ENCODE assay signal across 10 cellular contexts in genomic region chr12:6627598-6627997, GRCh38. TPM values are rescaled to one million over a fixed set of nuclear protein-coding genes. Genes with fewer than 3 reads are reported as not detected.
DNase-seq lines count a peak whose midpoint lies in the region; ATAC-seq and TF ChIP-seq lines count a peak whose summit lies in the region.
"Had no signal": no experiment of that assay in that cellular context is flagged by ENCODE, and none has a peak within 500 bp of the region (broad histone marks: within the 10 kb centered on the region; RNA-seq: fewer than 3 reads in every experiment).

No MANE protein-coding gene starts in this region.

- no peak for TF ChIP-seq CTCF in GM12865 (IDR thresholded peaks at IDR 0.05; ENCODE audit: insufficient read depth, low read depth, low read length, missing control alignments)

- H3K4me3 ChIP-seq in GM12865 (ENCODE audit: low read depth, low read length): peak overlapping the region; percentile 50
- H3K4me3 ChIP-seq: ovary had no signal

- DNase-seq in GM12865 (ENCODE audit: low read depth): peak; percentile 75
- DNase-seq in MV-4-11 (lab: John Stamatoyannopoulos, UW): peak; percentile 20
- DNase-seq in activated CD4-positive, alpha-beta memory T cell treated with anti-CD3 and anti-CD28 coated beads for 36 hours: peak; percentile 60
- peak in 9 of 10 donors; percentile 43 to 72 (median 65) for DNase-seq in naive thymus-derived CD8-positive, alpha-beta T cell
- DNase-seq in SIG-M5 treated with dmso at 0.1 percent for 504 hours (lab: John Stamatoyannopoulos, UW; ENCODE audit: unreplicated experiment): no peak
- no peak for DNase-seq in islet precursor cell
- no peak for DNase-seq in KG1 (lab: John Stamatoyannopoulos, UW)
- DNase-seq: NCI-H1105 treated with DMSO at 0.1 percent for 48 hours, ovary, SIG-M5 had no signal

- CTCF ChIA-PET in activated CD4-positive, alpha-beta memory T cell treated with anti-CD3 and anti-CD28 coated beads for 36 hours (lab: Charles Lee): interaction anchor here (0.6 to 1.2 kb wide), 3 partner anchors 8 to 57 kb away, joined by 3 to 5 read pairs (median 3); no protein-coding TSS in a partner anchor

- peak; percentile 75 to 81 for ATAC-seq in naive thymus-derived CD8-positive, alpha-beta T cell

- peak overlapping the region; percentile 82 for H3K27ac Mint-ChIP-seq in activated CD4-positive, alpha-beta memory T cell treated with anti-CD3 and anti-CD28 coated beads for 36 hours
- peak overlapping the region; percentile 84 to 97 (median 90) for H3K27ac Mint-ChIP-seq in naive thymus-derived CD8-positive, alpha-beta T cell

- H3K4me3 Mint-ChIP-seq in activated CD4-positive, alpha-beta memory T cell treated with anti-CD3 and anti-CD28 coated beads for 36 hours: peak overlapping the region; percentile 78
- peak overlapping the region; percentile 70 to 92 (median 88) for H3K4me3 Mint-ChIP-seq in naive thymus-derived CD8-positive, alpha-beta T cell

- H3K27me3 Mint-ChIP-seq in activated CD4-positive, alpha-beta memory T cell treated with anti-CD3 and anti-CD28 coated beads for 36 hours: no peaks in the 10 kb centered on the region
- H3K27me3 Mint-ChIP-seq in naive thymus-derived CD8-positive, alpha-beta T cell: no peaks in the 10 kb centered on the region

- H3K36me3 Mint-ChIP-seq in activated CD4-positive, alpha-beta memory T cell treated with anti-CD3 and anti-CD28 coated beads for 36 hours: no peaks in the 10 kb centered on the region
- peaks cover 0 to 20% (median 2%) of the 10 kb centered on the region in 3 donors for H3K36me3 Mint-ChIP-seq in naive thymus-derived CD8-positive, alpha-beta T cell

- POLR2A ChIA-PET in activated CD4-positive, alpha-beta memory T cell treated with anti-CD3 and anti-CD28 coated beads for 36 hours (lab: Charles Lee): no interaction called here
- POLR2A ChIA-PET in naive thymus-derived CD8-positive, alpha-beta T cell (lab: Charles Lee): interaction anchor here (0.6 to 2.5 kb wide), 16 partner anchors 8 to 304 kb away, joined by 3 to 19 read pairs (median 4); partner anchors contain the start of genes COPS7A, LPAR5 and ZNF384

- intact Hi-C loops in activated CD4-positive, alpha-beta memory T cell treated with anti-CD3 and anti-CD28 coated beads for 36 hours (cut with micrococcal nuclease): loop anchor here (2.0 kb wide), 1 partner anchor 19 kb away; no protein-coding TSS in a partner anchor

- H3K4me1 Mint-ChIP-seq in activated CD4-positive, alpha-beta memory T cell treated with anti-CD3 and anti-CD28 coated beads for 36 hours (ENCODE audit: low read depth): peaks cover 41% of the 10 kb centered on the region
- peaks cover 31 to 65% (median 55%) of the 10 kb centered on the region in 4 donors for H3K4me1 Mint-ChIP-seq in naive thymus-derived CD8-positive, alpha-beta T cell

- H3K9me3 Mint-ChIP-seq in activated CD4-positive, alpha-beta memory T cell treated with anti-CD3 and anti-CD28 coated beads for 36 hours: no peaks in the 10 kb centered on the region
- no peaks in the 10 kb centered on the region for H3K9me3 Mint-ChIP-seq in naive thymus-derived CD8-positive, alpha-beta T cell

RNA-seq across cellular contexts. Expression of gene LPAR5, which starts 8.2 kb away (rescaled TPM):
- 1 to 10 TPM; 4.7 to 4.8 TPM for total RNA-seq in activated CD4-positive, alpha-beta memory T cell treated with anti-CD3 and anti-CD28 coated beads for 36 hours
- 10 to 100 TPM; 16.6 to 18.9 TPM for total RNA-seq in naive thymus-derived CD8-positive, alpha-beta T cell
- 10 to 100 TPM in 2 of 3 donors, 1 to 10 TPM in 1; 7.9 to 14.2 (median 12.2) TPM for polyA plus RNA-seq in naive thymus-derived CD8-positive, alpha-beta T cell

RNA-seq across cellular contexts. Expression of gene ACRBP, which starts 19.6 kb away (rescaled TPM):
- total RNA-seq in activated CD4-positive, alpha-beta memory T cell treated with anti-CD3 and anti-CD28 coated beads for 36 hours: 1 to 10 TPM in 1 of 2 experiments, under 1 TPM in 1; 0.63 to 1.2 TPM
- total RNA-seq in naive thymus-derived CD8-positive, alpha-beta T cell: 10 to 100 TPM; 13.8 to 14.3 TPM
- polyA plus RNA-seq in naive thymus-derived CD8-positive, alpha-beta T cell: under 1 TPM in 2 of 3 donors, not detected in 1; 0.43 to 0.50 TPM

RNA-seq across cellular contexts. Expression of gene CHD4, which starts 20.4 kb away (rescaled TPM):
- total RNA-seq in activated CD4-positive, alpha-beta memory T cell treated with anti-CD3 and anti-CD28 coated beads for 36 hours: 100 to 1,000 TPM; 302 to 305 TPM
- total RNA-seq in naive thymus-derived CD8-positive, alpha-beta T cell: 100 to 1,000 TPM; 296 to 308 TPM
- 10 to 100 TPM; 31.4 to 57.3 (median 56.9) TPM for polyA plus RNA-seq in naive thymus-derived CD8-positive, alpha-beta T cell

RNA-seq across cellular contexts. Expression of gene ING4, which starts 35.3 kb away (rescaled TPM):
- 10 to 100 TPM; 13.8 to 15.2 TPM for total RNA-seq in activated CD4-positive, alpha-beta memory T cell treated with anti-CD3 and anti-CD28 coated beads for 36 hours
- 10 to 100 TPM; 81.2 to 90.6 TPM for total RNA-seq in naive thymus-derived CD8-positive, alpha-beta T cell
- 10 to 100 TPM; 89.5 to 99.6 (median 90.6) TPM for polyA plus RNA-seq in naive thymus-derived CD8-positive, alpha-beta T cell

RNA-seq across cellular contexts. Expression of gene NOP2, which starts 59.5 kb away (rescaled TPM):
- 10 to 100 TPM; 74.9 to 82.2 TPM for total RNA-seq in activated CD4-positive, alpha-beta memory T cell treated with anti-CD3 and anti-CD28 coated beads for 36 hours
- 100 to 1,000 TPM in 1 of 2 experiments, 10 to 100 TPM in 1; 99.2 to 104 TPM for total RNA-seq in naive thymus-derived CD8-positive, alpha-beta T cell
- 10 to 100 TPM; 23.6 to 41.7 (median 24.7) TPM for polyA plus RNA-seq in naive thymus-derived CD8-positive, alpha-beta T cell

Comparison
In these comparisons a context has a peak if more than half of its experiments do, and no peak if none do; other contexts are left out.
1. DNase-seq: peak in GM12865 (single experiment), MV-4-11 (single experiment), activated CD4-positive, alpha-beta memory T cell treated with anti-CD3 and anti-CD28 coated beads for 36 hours (single experiment) and naive thymus-derived CD8-positive, alpha-beta T cell (9 of 10); none in SIG-M5 treated with dmso at 0.1 percent for 504 hours (single experiment), islet precursor cell (single experiment) and KG1 (single experiment).
2. RNA of gene ACRBP, which starts 19.6 kb away (total RNA-seq): 13.8 to 14.3 TPM in naive thymus-derived CD8-positive, alpha-beta T cell; 0.63 to 1.2 TPM in activated CD4-positive, alpha-beta memory T cell treated with anti-CD3 and anti-CD28 coated beads for 36 hours; every median in the first group is over 4 times any median in the second.